Comparison of ENCODE assay signal across 1 cellular context in genomic region chr15:64216722-64217428, GRCh38.
TF ChIP-seq lines count a peak whose summit lies in the region.

No MANE protein-coding gene starts in this region.

TF ChIP-seq in HepG2, 621 proteins besides CTCF, POLR2A, EP300 and RAD21 (continued from another document and continues in another):
- TF ChIP-seq HOMEZ (CRISPR knock-in tag; IDR thresholded peaks at IDR 0.05; ENCODE audit: low read depth), result peak; percentile 94
- peak; percentile 89 for TF ChIP-seq RARA (CRISPR knock-in tag; IDR thresholded peaks at IDR 0.05)
- TF ChIP-seq PAXIP1 (CRISPR knock-in tag; conservative IDR thresholded peaks at IDR 0.05), result peak; percentile 94
- peak; percentile 71; the same call in 1 of the 2 replicates for TF ChIP-seq ELF3 (CRISPR knock-in tag; IDR thresholded peaks at IDR 0.05)
- TF ChIP-seq U2AF2 (IDR thresholded peaks at IDR 0.05; ENCODE audit: low read depth, low read length), result no peak
- 0 out of 2 replicates have a peak, but pooled peaks have one; percentile 20 for TF ChIP-seq FOXP1 (IDR thresholded peaks at IDR 0.05)
- TF ChIP-seq FOXP1 (CRISPR knock-in tag; IDR thresholded peaks at IDR 0.05), result peak; percentile 82
- TF ChIP-seq KDM2A (CRISPR knock-in tag; IDR thresholded peaks at IDR 0.05; ENCODE audit: borderline replicate concordance, low read depth), result no peak
- TF ChIP-seq, protein P1, sequence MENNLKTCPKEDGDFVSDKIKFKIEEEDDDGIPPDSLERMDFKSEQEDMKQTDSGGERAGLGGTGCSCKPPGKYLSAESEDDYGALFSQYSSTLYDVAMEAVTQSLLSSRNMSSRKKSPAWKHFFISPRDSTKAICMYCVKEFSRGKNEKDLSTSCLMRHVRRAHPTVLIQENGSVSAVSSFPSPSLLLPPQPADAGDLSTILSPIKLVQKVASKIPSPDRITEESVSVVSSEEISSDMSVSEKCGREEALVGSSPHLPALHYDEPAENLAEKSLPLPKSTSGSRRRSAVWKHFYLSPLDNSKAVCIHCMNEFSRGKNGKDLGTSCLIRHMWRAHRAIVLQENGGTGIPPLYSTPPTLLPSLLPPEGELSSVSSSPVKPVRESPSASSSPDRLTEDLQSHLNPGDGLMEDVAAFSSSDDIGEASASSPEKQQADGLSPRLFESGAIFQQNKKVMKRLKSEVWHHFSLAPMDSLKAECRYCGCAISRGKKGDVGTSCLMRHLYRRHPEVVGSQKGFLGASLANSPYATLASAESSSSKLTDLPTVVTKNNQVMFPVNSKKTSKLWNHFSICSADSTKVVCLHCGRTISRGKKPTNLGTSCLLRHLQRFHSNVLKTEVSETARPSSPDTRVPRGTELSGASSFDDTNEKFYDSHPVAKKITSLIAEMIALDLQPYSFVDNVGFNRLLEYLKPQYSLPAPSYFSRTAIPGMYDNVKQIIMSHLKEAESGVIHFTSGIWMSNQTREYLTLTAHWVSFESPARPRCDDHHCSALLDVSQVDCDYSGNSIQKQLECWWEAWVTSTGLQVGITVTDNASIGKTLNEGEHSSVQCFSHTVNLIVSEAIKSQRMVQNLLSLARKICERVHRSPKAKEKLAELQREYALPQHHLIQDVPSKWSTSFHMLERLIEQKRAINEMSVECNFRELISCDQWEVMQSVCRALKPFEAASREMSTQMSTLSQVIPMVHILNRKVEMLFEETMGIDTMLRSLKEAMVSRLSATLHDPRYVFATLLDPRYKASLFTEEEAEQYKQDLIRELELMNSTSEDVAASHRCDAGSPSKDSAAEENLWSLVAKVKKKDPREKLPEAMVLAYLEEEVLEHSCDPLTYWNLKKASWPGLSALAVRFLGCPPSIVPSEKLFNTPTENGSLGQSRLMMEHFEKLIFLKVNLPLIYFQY (CRISPR knock-in tag; IDR thresholded peaks at IDR 0.05; ENCODE audit: borderline replicate concordance), result peak; percentile 67; the same call in 1 of the 2 replicates
- peak; percentile 22; the same call in 1 of the 2 replicates for TF ChIP-seq ATF3 (CRISPR knock-in tag; IDR thresholded peaks at IDR 0.05)
- no peak for TF ChIP-seq TAF1 (CRISPR knock-in tag; IDR thresholded peaks at IDR 0.05)
- TF ChIP-seq ZNF784 (CRISPR knock-in tag; IDR thresholded peaks at IDR 0.05; ENCODE audit: borderline replicate concordance), result 0 out of 2 replicates have a peak, but pooled peaks have one; percentile 36
- TF ChIP-seq, protein P2, sequence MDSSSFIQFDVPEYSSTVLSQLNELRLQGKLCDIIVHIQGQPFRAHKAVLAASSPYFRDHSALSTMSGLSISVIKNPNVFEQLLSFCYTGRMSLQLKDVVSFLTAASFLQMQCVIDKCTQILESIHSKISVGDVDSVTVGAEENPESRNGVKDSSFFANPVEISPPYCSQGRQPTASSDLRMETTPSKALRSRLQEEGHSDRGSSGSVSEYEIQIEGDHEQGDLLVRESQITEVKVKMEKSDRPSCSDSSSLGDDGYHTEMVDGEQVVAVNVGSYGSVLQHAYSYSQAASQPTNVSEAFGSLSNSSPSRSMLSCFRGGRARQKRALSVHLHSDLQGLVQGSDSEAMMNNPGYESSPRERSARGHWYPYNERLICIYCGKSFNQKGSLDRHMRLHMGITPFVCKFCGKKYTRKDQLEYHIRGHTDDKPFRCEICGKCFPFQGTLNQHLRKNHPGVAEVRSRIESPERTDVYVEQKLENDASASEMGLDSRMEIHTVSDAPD (CRISPR knock-in tag; IDR thresholded peaks at IDR 0.05), result peak; percentile 90
- 0 out of 2 replicates have a peak, but pooled peaks have one; percentile 24 for TF ChIP-seq KDM5A (IDR thresholded peaks at IDR 0.05; ENCODE audit: borderline replicate concordance, low read length)
- no peak for TF ChIP-seq ZNF83 (CRISPR knock-in tag; IDR thresholded peaks at IDR 0.05; ENCODE audit: borderline replicate concordance)
- TF ChIP-seq ASH2L (IDR thresholded peaks at IDR 0.05; ENCODE audit: insufficient read length, low read depth, low read length), result peak; percentile 67
- peak; percentile 57; the same call in 1 of the 2 replicates for TF ChIP-seq ETV5 (CRISPR knock-in tag; IDR thresholded peaks at IDR 0.05; ENCODE audit: borderline replicate concordance)
- TF ChIP-seq MIER3 (CRISPR knock-in tag; IDR thresholded peaks at IDR 0.05; ENCODE audit: borderline replicate concordance), result peak; percentile 72; the same call in 1 of the 2 replicates
- TF ChIP-seq ISL2 (CRISPR knock-in tag; IDR thresholded peaks at IDR 0.05), result peak; percentile 96
- TF ChIP-seq MBD4 (IDR thresholded peaks at IDR 0.05; ENCODE audit: borderline replicate concordance, low read length), result peak; percentile 81; the same call in 1 of the 2 replicates
- no peak for TF ChIP-seq ADNP (CRISPR knock-in tag; IDR thresholded peaks at IDR 0.05)
- peak; percentile 91 for TF ChIP-seq FOXO1 (CRISPR knock-in tag; IDR thresholded peaks at IDR 0.05)
- peak; percentile 55; the same call in 1 of the 2 replicates for TF ChIP-seq ATF2 (CRISPR knock-in tag; IDR thresholded peaks at IDR 0.05)
- TF ChIP-seq, protein P3, sequence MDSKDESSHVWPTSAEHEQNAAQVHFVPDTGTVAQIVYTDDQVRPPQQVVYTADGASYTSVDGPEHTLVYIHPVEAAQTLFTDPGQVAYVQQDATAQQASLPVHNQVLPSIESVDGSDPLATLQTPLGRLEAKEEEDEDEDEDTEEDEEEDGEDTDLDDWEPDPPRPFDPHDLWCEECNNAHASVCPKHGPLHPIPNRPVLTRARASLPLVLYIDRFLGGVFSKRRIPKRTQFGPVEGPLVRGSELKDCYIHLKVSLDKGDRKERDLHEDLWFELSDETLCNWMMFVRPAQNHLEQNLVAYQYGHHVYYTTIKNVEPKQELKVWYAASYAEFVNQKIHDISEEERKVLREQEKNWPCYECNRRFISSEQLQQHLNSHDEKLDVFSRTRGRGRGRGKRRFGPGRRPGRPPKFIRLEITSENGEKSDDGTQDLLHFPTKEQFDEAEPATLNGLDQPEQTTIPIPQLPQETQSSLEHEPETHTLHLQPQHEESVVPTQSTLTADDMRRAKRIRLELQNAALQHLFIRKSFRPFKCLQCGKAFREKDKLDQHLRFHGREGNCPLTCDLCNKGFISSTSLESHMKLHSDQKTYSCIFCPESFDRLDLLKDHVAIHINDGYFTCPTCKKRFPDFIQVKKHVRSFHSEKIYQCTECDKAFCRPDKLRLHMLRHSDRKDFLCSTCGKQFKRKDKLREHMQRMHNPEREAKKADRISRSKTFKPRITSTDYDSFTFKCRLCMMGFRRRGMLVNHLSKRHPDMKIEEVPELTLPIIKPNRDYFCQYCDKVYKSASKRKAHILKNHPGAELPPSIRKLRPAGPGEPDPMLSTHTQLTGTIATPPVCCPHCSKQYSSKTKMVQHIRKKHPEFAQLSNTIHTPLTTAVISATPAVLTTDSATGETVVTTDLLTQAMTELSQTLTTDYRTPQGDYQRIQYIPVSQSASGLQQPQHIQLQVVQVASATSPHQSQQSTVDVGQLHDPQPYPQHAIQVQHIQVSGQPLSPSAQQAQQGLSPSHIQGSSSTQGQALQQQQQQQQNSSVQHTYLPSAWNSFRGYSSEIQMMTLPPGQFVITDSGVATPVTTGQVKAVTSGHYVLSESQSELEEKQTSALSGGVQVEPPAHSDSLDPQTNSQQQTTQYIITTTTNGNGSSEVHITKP (CRISPR knock-in tag; IDR thresholded peaks at IDR 0.05; ENCODE audit: low read depth), result peak; percentile 79
- TF ChIP-seq PHF21A (CRISPR knock-in tag; IDR thresholded peaks at IDR 0.05), result peak; percentile 91
- no peak for TF ChIP-seq ZC3H4 (CRISPR knock-in tag; IDR thresholded peaks at IDR 0.05; ENCODE audit: borderline replicate concordance)
- TF ChIP-seq TOE1 (CRISPR knock-in tag; IDR thresholded peaks at IDR 0.05), result peak; percentile 76; the same call in 1 of the 2 replicates
- peak; percentile 76; the same call in 1 of the 2 replicates for TF ChIP-seq RXRA (CRISPR knock-in tag; IDR thresholded peaks at IDR 0.05)
- peak; percentile 86 for TF ChIP-seq TCF7 (IDR thresholded peaks at IDR 0.05; ENCODE audit: low read depth)
- peak; percentile 86 for TF ChIP-seq BCL6 (CRISPR knock-in tag; IDR thresholded peaks at IDR 0.05)
- peak; percentile 88 for TF ChIP-seq ZMYM4 (CRISPR knock-in tag; IDR thresholded peaks at IDR 0.05)
- TF ChIP-seq ZNF563 (CRISPR knock-in tag; IDR thresholded peaks at IDR 0.05), result no peak
- TF ChIP-seq SP5 (CRISPR knock-in tag; IDR thresholded peaks at IDR 0.05; ENCODE audit: borderline replicate concordance, low read depth), result peak; percentile 14; the same call in 1 of the 2 replicates
- TF ChIP-seq ZEB1 (IDR thresholded peaks at IDR 0.05; ENCODE audit: insufficient replicate concordance, low read depth), result peak; percentile 28
- TF ChIP-seq ARNT2 (CRISPR knock-in tag; IDR thresholded peaks at IDR 0.05; ENCODE audit: low read depth), result no peak
- TF ChIP-seq PATZ1 (CRISPR knock-in tag; IDR thresholded peaks at IDR 0.05), result peak; percentile 34; the same call in 1 of the 2 replicates
- no peak; the same call in 1 of the 2 replicates for TF ChIP-seq YEATS2 (CRISPR knock-in tag; IDR thresholded peaks at IDR 0.05; ENCODE audit: borderline replicate concordance)
- TF ChIP-seq KDM6A (CRISPR knock-in tag; IDR thresholded peaks at IDR 0.05; ENCODE audit: low read depth), result 0 out of 2 replicates have a peak, but pooled peaks have one; percentile 65
- TF ChIP-seq ZNF20 (CRISPR knock-in tag; IDR thresholded peaks at IDR 0.05), result 0 out of 2 replicates have a peak, but pooled peaks have one; percentile 46
- peak; percentile 89 for TF ChIP-seq HDAC1 (CRISPR knock-in tag; IDR thresholded peaks at IDR 0.05)
